In the genomic region with DNA sequence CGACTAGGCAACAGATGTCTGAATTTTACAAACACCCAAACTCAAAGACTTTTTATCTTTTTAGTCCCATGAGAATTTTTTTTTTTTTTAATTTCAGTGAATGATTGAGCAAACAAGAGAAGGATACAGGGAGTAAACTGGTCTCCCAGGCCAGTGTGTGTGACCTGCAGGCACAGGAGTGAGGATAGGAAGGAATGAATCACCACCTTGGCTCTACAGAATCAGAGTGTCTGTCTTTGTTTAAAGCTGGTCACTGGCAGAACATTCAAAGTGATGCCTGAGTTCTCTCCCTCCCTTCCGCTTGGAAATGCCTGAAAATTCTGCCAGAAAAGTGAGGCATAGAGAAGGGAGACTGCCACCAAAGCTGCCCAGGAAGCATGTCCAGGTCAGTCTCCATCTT, we compare ENCODE assay signal across 16 cellular contexts.
DNase-seq lines count a peak whose midpoint lies in the region; ATAC-seq and TF ChIP-seq lines count a peak whose summit lies in the region.
"Had no signal": no experiment of that assay in that cellular context is flagged by ENCODE, and none has a peak within 500 bp of the region (broad histone marks: within the 10 kb centered on the region; RNA-seq: fewer than 3 reads in every experiment).

No MANE protein-coding gene starts in this region.

- no peaks in the 10 kb centered on the region for H3K4me1 ChIP-seq in RWPE2 (ENCODE audit: insufficient read depth, poor library complexity, severe bottlenecking)
- H3K4me1 ChIP-seq in left lung = no peaks in the 10 kb centered on the region
- H3K4me1 ChIP-seq in thyroid gland = peaks cover 21 to 33% of the 10 kb centered on the region in 2 donors

- H3K27ac ChIP-seq in RWPE2 (ENCODE audit: poor library complexity, severe bottlenecking) (no peak overlapping the region), left lung (no peak overlapping the region), thyroid gland (peak overlapping the region in 2 of 3 donors; percentile 16 to 63)
- H3K27ac ChIP-seq: GM23248 had no signal

- no peak for TF ChIP-seq POLR2A in thyroid gland (IDR thresholded peaks at IDR 0.05)

- 0 out of 3 replicates have a peak, but pooled peaks have one; percentile 41 for ATAC-seq in RWPE2 (ENCODE audit: low read depth)
- peak; percentile 16 for ATAC-seq in left lung
- no peak for ATAC-seq in HG02885 (IDR thresholded peaks at IDR 0.05; ENCODE audit: poor library complexity, unreplicated experiment)
- no peak for ATAC-seq in HG03039 (IDR thresholded peaks at IDR 0.05; ENCODE audit: unreplicated experiment)
- no peak for ATAC-seq in HG03025 (IDR thresholded peaks at IDR 0.05; ENCODE audit: low FRiP score, unreplicated experiment)

- H3K4me3 ChIP-seq in RWPE2 (ENCODE audit: severe bottlenecking) = no peak overlapping the region
- H3K4me3 ChIP-seq in epithelial cell of esophagus (ENCODE audit: low read length) = no peak overlapping the region
- H3K4me3 ChIP-seq in left lung = no peak overlapping the region
- H3K4me3 ChIP-seq in thyroid gland (replicated peaks in 1 of 3) = no peak overlapping the region
- H3K4me3 ChIP-seq: GM23248, MG63 had no signal

- 89 to 99% methylated on average over 2 of the region's 2 CpGs for WGBS in thyroid gland, 2 donors

- H3K27me3 ChIP-seq in RWPE2 (ENCODE audit: insufficient read depth, poor library complexity, severe bottlenecking) (no peaks in the 10 kb centered on the region), left lung (no peaks in the 10 kb centered on the region), thyroid gland (no peaks in the 10 kb centered on the region)
- H3K27me3 ChIP-seq: MG63 had no signal

- intact Hi-C loops in left lung (cut with DNase I) (no loop called here), thyroid gland (cut with DNase I) (no loop called here)

- H3K36me3 ChIP-seq in RWPE2 (ENCODE audit: low read depth) = no peaks in the 10 kb centered on the region
- H3K36me3 ChIP-seq in left lung = no peaks in the 10 kb centered on the region
- no peaks in the 10 kb centered on the region for H3K36me3 ChIP-seq in thyroid gland
- H3K36me3 ChIP-seq: MG63 had no signal

- TF ChIP-seq CTCF in RWPE2 (IDR thresholded peaks at IDR 0.05; ENCODE audit: poor library complexity, severe bottlenecking) (no peak), epithelial cell of esophagus (IDR thresholded peaks at IDR 0.05; ENCODE audit: insufficient read depth, low read depth, low read length, missing control alignments) (no peak), left lung (IDR thresholded peaks at IDR 0.05) (no peak), thyroid gland (IDR thresholded peaks at IDR 0.05) (no peak)

- no peaks in the 10 kb centered on the region for H3K9me3 ChIP-seq in RWPE2 (ENCODE audit: severe bottlenecking)
- peaks cover 0 to 2% of the 10 kb centered on the region in 2 donors for H3K9me3 ChIP-seq in left lung
- H3K9me3 ChIP-seq in thyroid gland = no peaks in the 10 kb centered on the region
- H3K9me3 ChIP-seq: MG63 had no signal

- DNase-seq in RWPE2 (ENCODE audit: low spot score) = no peak
- peak; percentile 43 for DNase-seq in epithelial cell of esophagus (ENCODE audit: low read depth)
- DNase-seq in left lung = no peak
- no peak for DNase-seq in thyroid gland
- no peak for DNase-seq in DMS 273 treated with DMSO at 0.1 percent for 48 hours (lab: John Stamatoyannopoulos, UW)
- DNase-seq: CD4-positive, CD25-positive, alpha-beta regulatory T cell; COR-L47; GM23248; H9; MG63; NCI-H1417 treated with DMSO at 0.1 percent for 48 hours; NCI-H187; NCI-H446 had no signal

Comparison
In these comparisons a context has a peak if more than half of its experiments do, and no peak if none do; other contexts are left out.
1. ATAC-seq: peak in RWPE2 (single experiment) and left lung (single experiment); none in HG02885 (single experiment), HG03039 (single experiment) and HG03025 (single experiment).
2. H3K27ac ChIP-seq: peak in thyroid gland (2 of 3); none in RWPE2 (single experiment) and left lung (0 of 2).